ENCODE assay signal across 16 cellular contexts in genomic region chr11:11659567-11660341, GRCh38. TPM values are rescaled to one million over a fixed set of nuclear protein-coding genes. Genes with fewer than 3 reads are reported as not detected.
A peak's percentile ranks its signal among the peaks of the same experiment; 100 is the strongest.
DNase-seq lines count a peak whose midpoint lies in the region; ATAC-seq, FAIRE-seq and TF ChIP-seq lines count a peak whose summit lies in the region.
"Had no signal": no experiment of that assay in that cellular context is flagged by ENCODE, and none has a peak within 500 bp of the region (broad histone marks: within the 10 kb centered on the region; RNA-seq: fewer than 3 reads in every experiment).

No MANE protein-coding gene starts in this region.

- no peak overlapping the region for H3K27ac ChIP-seq in A549
- H3K27ac ChIP-seq in GM23338 (ENCODE audit: low read depth) = no peak overlapping the region
- H3K27ac ChIP-seq in OCI-LY3 (ENCODE audit: low read length) = no peak overlapping the region
- H3K27ac ChIP-seq in endodermal cell (ENCODE audit: low read depth, low read length) = no peak overlapping the region
- H3K27ac ChIP-seq: gastroesophageal sphincter, spleen had no signal

- H3K27me3 ChIP-seq in GM23338 (ENCODE audit: insufficient read depth) (no peaks in the 10 kb centered on the region), OCI-LY3 (ENCODE audit: low read depth, low read length) (peaks cover 34% of the 10 kb centered on the region), endodermal cell (ENCODE audit: control insufficient read depth, insufficient read depth, low read length, poor library complexity, severe bottlenecking) (peaks cover 8% of the 10 kb centered on the region)
- H3K27me3 ChIP-seq: gastroesophageal sphincter had no signal

- FAIRE-seq in A549 (lab: Jason Lieb, UNC) = no peak
- FAIRE-seq: urothelium cell line had no signal

- H3K4me1 ChIP-seq in A549 (no peaks in the 10 kb centered on the region), GM23338 (ENCODE audit: insufficient read depth) (peaks cover 15% of the 10 kb centered on the region; the same call in 1 of the 2 replicates), OCI-LY3 (ENCODE audit: low read length) (peaks cover 13% of the 10 kb centered on the region), endodermal cell (ENCODE audit: control insufficient read depth, insufficient read depth, low read length) (peaks cover 7% of the 10 kb centered on the region)
- H3K4me1 ChIP-seq: spleen had no signal

- H3K79me2 ChIP-seq in GM23338 (replicated peaks; ENCODE audit: insufficient read depth) (no peaks in the 10 kb centered on the region), OCI-LY3 (ENCODE audit: low read length) (no peaks in the 10 kb centered on the region)

- no peak overlapping the region for H3K9ac ChIP-seq in OCI-LY3 (ENCODE audit: low read length)
- H3K9ac ChIP-seq in endodermal cell (ENCODE audit: extremely low read depth, low read length, poor library complexity, severe bottlenecking) = no peak overlapping the region

- H3K36me3 ChIP-seq in GM23338 (ENCODE audit: insufficient read depth) = no peaks in the 10 kb centered on the region
- no peaks in the 10 kb centered on the region for H3K36me3 ChIP-seq in OCI-LY3 (replicated peaks; ENCODE audit: low read depth, low read length)
- H3K36me3 ChIP-seq in endodermal cell (ENCODE audit: control insufficient read depth, insufficient read depth, low read length) = no peaks in the 10 kb centered on the region
- H3K36me3 ChIP-seq: gastroesophageal sphincter, spleen had no signal

- WGBS in A549 (ENCODE audit: missing lambda C conversion rate) = 30% methylated on average over 3 of the region's 3 CpGs
- WGBS in endodermal cell (ENCODE audit: insufficient coverage in 1 of 2, insufficient read length in 1 of 2), 2 experiments = 88 to 93% methylated on average over 2 to 3 of the region's 3 CpGs

- H3K36me3 Mint-ChIP-seq in GM23338 (ENCODE audit: low read depth) (no peaks in the 10 kb centered on the region), endodermal cell (ENCODE audit: low read depth) (no peaks in the 10 kb centered on the region)
- no peaks in the 10 kb centered on the region for H3K36me3 Mint-ChIP-seq in activated CD8-positive, alpha-beta T cell treated with anti-CD3 and anti-CD28 coated beads for 36 hours (ENCODE audit: low read depth)
- H3K36me3 Mint-ChIP-seq: activated CD4-positive, alpha-beta memory T cell treated with anti-CD3 and anti-CD28 coated beads for 36 hours had no signal

- intact Hi-C loops in activated CD8-positive, alpha-beta T cell treated with anti-CD3 and anti-CD28 coated beads for 36 hours (cut with micrococcal nuclease) = no loop called here

- ATAC-seq in A549 (peak in 1 of 2 experiments; percentile 72; a peak in 3 of 6 replicates), GM23338 (peak; percentile 69), GM19455 (IDR thresholded peaks at IDR 0.05; ENCODE audit: unreplicated experiment) (no peak)
- ATAC-seq in activated CD8-positive, alpha-beta T cell treated with anti-CD3 and anti-CD28 coated beads for 36 hours = no peak
- ATAC-seq: gastroesophageal sphincter, left cardiac atrium had no signal

- H3K4me1 Mint-ChIP-seq in GM23338 (peaks cover 20% of the 10 kb centered on the region), endodermal cell (peaks cover 22% of the 10 kb centered on the region)
- H3K4me1 Mint-ChIP-seq in activated CD8-positive, alpha-beta T cell treated with anti-CD3 and anti-CD28 coated beads for 36 hours (ENCODE audit: low read depth) = no peaks in the 10 kb centered on the region

- H3F3A ChIP-seq in GM23338 (replicated peaks; ENCODE audit: low read depth) = no peaks in the 10 kb centered on the region

- 0 out of 3 replicates have a peak, but pooled peaks have one; percentile 18 for TF ChIP-seq CTCF in A549 (IDR thresholded peaks at IDR 0.05)
- peak; percentile 40 to 47; a peak in 3 of 4 replicates for TF ChIP-seq CTCF in GM23338 (conservative IDR thresholded peaks at IDR 0.05; ENCODE audit: low read depth in 2 of 2)
- TF ChIP-seq CTCF in OCI-LY3 (IDR thresholded peaks at IDR 0.05; ENCODE audit: low read depth, low read length) = peak; percentile 18; the same call in 1 of the 2 replicates
- peak; percentile 71 for TF ChIP-seq CTCF in endodermal cell (conservative IDR thresholded peaks at IDR 0.05)
- no peak for TF ChIP-seq CTCF in activated CD8-positive, alpha-beta T cell treated with anti-CD3 and anti-CD28 coated beads for 36 hours (IDR thresholded peaks at IDR 0.05)

- H3K4me3 ChIP-seq in A549 (no peak overlapping the region), GM23338 (no peak overlapping the region), OCI-LY3 (ENCODE audit: low read length) (no peak overlapping the region), endodermal cell (ENCODE audit: low read length) (no peak overlapping the region)
- H3K4me3 ChIP-seq: gastroesophageal sphincter, spleen had no signal

- peaks cover 14% of the 10 kb centered on the region for H3K9me2 ChIP-seq in GM23338 (ENCODE audit: insufficient read depth)

- no peak overlapping the region for H3K4me2 ChIP-seq in A549
- no peak overlapping the region for H3K4me2 ChIP-seq in GM23338
- no peak overlapping the region for H3K4me2 ChIP-seq in OCI-LY3 (ENCODE audit: low read length)

- TF ChIP-seq POLR2A in A549 (IDR thresholded peaks at IDR 0.05; ENCODE audit: low read length) = no peak

- TF ChIP-seq EP300 in A549 (IDR thresholded peaks at IDR 0.05) = no peak

- H3K4me3 Mint-ChIP-seq in GM23338 (no peak overlapping the region), endodermal cell (no peak overlapping the region)
- no peak overlapping the region for H3K4me3 Mint-ChIP-seq in activated CD8-positive, alpha-beta T cell treated with anti-CD3 and anti-CD28 coated beads for 36 hours
- H3K4me3 Mint-ChIP-seq: activated CD4-positive, alpha-beta memory T cell treated with anti-CD3 and anti-CD28 coated beads for 36 hours; T-helper 1 cell treated with Interleukin-12 subunit alpha and Interleukin-12 subunit beta and Interleukin-4 antibody, amounts not matched to agents 30 μg/mL and 1 μg/mL, for 36 hours had no signal

- DNase-seq in A549 (ENCODE audit: low read depth in 1 of 2, low spot score in 1 of 2) = peak; percentile 8 to 14
- peak; percentile 30 for DNase-seq in GM23338 (ENCODE audit: low spot score)
- no peak for DNase-seq in endodermal cell
- no peak for DNase-seq in nucleus accumbens (lab: John Stamatoyannopoulos, UW)
- DNase-seq in activated CD8-positive, alpha-beta T cell treated with anti-CD3 and anti-CD28 coated beads for 36 hours = no peak
- no peak for DNase-seq in AG08396 (ENCODE audit: low spot score)
- DNase-seq: activated CD4-positive, alpha-beta memory T cell treated with anti-CD3 and anti-CD28 coated beads for 36 hours; GF-D8; left cardiac atrium; NCI-H187 treated with DMSO at 0.1 percent for 48 hours; spleen had no signal

- no peak for TF ChIP-seq RAD21 in A549 (conservative IDR thresholded peaks at IDR 0.05 in 1 of 2, IDR thresholded peaks at IDR 0.05 in 1 of 2)

- POLR2A ChIA-PET in A549 (lab: Yijun Ruan, JAX) = no interaction called here
- POLR2A ChIA-PET in activated CD8-positive, alpha-beta T cell treated with anti-CD3 and anti-CD28 coated beads for 36 hours (lab: Charles Lee) = interaction anchor here (1.0 kb wide), 1 partner anchor 14 kb away, joined by 3 read pairs; no protein-coding TSS in a partner anchor

- H2AFZ ChIP-seq in GM23338 (no peak overlapping the region), OCI-LY3 (ENCODE audit: low read depth, low read length) (no peak overlapping the region)

- H3K9me3 ChIP-seq in A549 (no peaks in the 10 kb centered on the region), OCI-LY3 (ENCODE audit: insufficient read depth, low read length) (no peaks in the 10 kb centered on the region), endodermal cell (ENCODE audit: control insufficient read depth, low read length) (no peaks in the 10 kb centered on the region)
- H3K9me3 ChIP-seq: gastroesophageal sphincter, spleen had no signal

- H4K20me1 ChIP-seq in GM23338 (replicated peaks; ENCODE audit: insufficient read depth) = no peaks in the 10 kb centered on the region
- H4K20me1 ChIP-seq in OCI-LY3 (ENCODE audit: insufficient read depth, low read length) = no peaks in the 10 kb centered on the region

- CTCF ChIA-PET in A549 (lab: Yijun Ruan, JAX) = interaction anchor here (1.5 to 2.1 kb wide), 2 partner anchors 12 to 623 kb away, joined by 3 to 4 read pairs; no protein-coding TSS in a partner anchor
- CTCF ChIA-PET in activated CD8-positive, alpha-beta T cell treated with anti-CD3 and anti-CD28 coated beads for 36 hours (lab: Charles Lee) = interaction anchor here (1.1 kb wide), 1 partner anchor 128 kb away, joined by 5 read pairs; no protein-coding TSS in a partner anchor

- H3K27me3 Mint-ChIP-seq in GM23338 (ENCODE audit: insufficient read depth, low read depth, poor library complexity) (peaks cover 10% of the 10 kb centered on the region), endodermal cell (ENCODE audit: insufficient read depth) (peaks cover 16% of the 10 kb centered on the region)
- peaks cover 17% of the 10 kb centered on the region for H3K27me3 Mint-ChIP-seq in activated CD8-positive, alpha-beta T cell treated with anti-CD3 and anti-CD28 coated beads for 36 hours

- H3K9me3 Mint-ChIP-seq in GM23338 (no peaks in the 10 kb centered on the region), endodermal cell (no peaks in the 10 kb centered on the region)
- H3K9me3 Mint-ChIP-seq in activated CD8-positive, alpha-beta T cell treated with anti-CD3 and anti-CD28 coated beads for 36 hours = no peaks in the 10 kb centered on the region
- H3K9me3 Mint-ChIP-seq: activated CD4-positive, alpha-beta memory T cell treated with anti-CD3 and anti-CD28 coated beads for 36 hours; T-helper 1 cell treated with Interleukin-12 subunit alpha and Interleukin-12 subunit beta and Interleukin-4 antibody, amounts not matched to agents 30 μg/mL and 1 μg/mL, for 36 hours had no signal

- H3K27ac Mint-ChIP-seq in GM23338 (no peak overlapping the region), endodermal cell (no peak overlapping the region)
- H3K27ac Mint-ChIP-seq in activated CD8-positive, alpha-beta T cell treated with anti-CD3 and anti-CD28 coated beads for 36 hours = no peak overlapping the region
- H3K27ac Mint-ChIP-seq: activated CD4-positive, alpha-beta memory T cell treated with anti-CD3 and anti-CD28 coated beads for 36 hours; T-helper 1 cell treated with Interleukin-12 subunit alpha and Interleukin-12 subunit beta and Interleukin-4 antibody, amounts not matched to agents 30 μg/mL and 1 μg/mL, for 36 hours had no signal

TF ChIP-seq in GM23338, 12 proteins besides CTCF, POLR2A, EP300 and RAD21 (continues in another document):
- no peak for TF ChIP-seq JUNB (IDR thresholded peaks at IDR 0.05; ENCODE audit: unreplicated experiment)

RNA-seq across cellular contexts. Expression of gene GALNT18, which starts 37.9 kb away (rescaled TPM):
- 6.7 TPM in 2 replicates for polyA plus RNA-seq in A549 (2011; rRNA removed)
- polyA plus RNA-seq in A549 (2012; cell fraction: cytosol; rRNA removed) = 19.0 and 21.8 TPM in 2 replicates
- 25.0 and 26.9 TPM in 2 replicates for polyA plus RNA-seq in A549 (2012; cell fraction: nucleus; rRNA removed)
- polyA plus RNA-seq in A549 (2017; fragmentation: RNase III; extraction: RNeasy Plus Mini Kit Qiagen cat#74134 plus additional on column Dnase treatment) = 15.9 to 20.8 TPM (median 16.1 TPM) in 3 replicates
- polyA minus RNA-seq in A549 (2011; rRNA and poly(A)+ RNA removed) = 7.8 and 10.3 TPM in 2 replicates
- total RNA-seq in GM23338 (2014; rRNA removed; shearing (Covaris generic)) = 10.8 and 12.2 TPM in 2 replicates
- 3.2 and 4.3 TPM in 2 replicates for polyA plus RNA-seq in GM23338 (2016; fragmentation: Nextera tagmentation; extraction: Ambion mirVana)
- total RNA-seq in endodermal cell = 1 to 10 TPM; 5.1 to 9.9 TPM
- 5.9 TPM for polyA plus RNA-seq in endodermal cell (2013, experiment 1 of 2)
- polyA plus RNA-seq in endodermal cell (2013, experiment 2 of 2) = 6.6 TPM
- 1 to 10 TPM; 6.8 to 7.4 TPM for total RNA-seq in activated CD8-positive, alpha-beta T cell treated with anti-CD3 and anti-CD28 coated beads for 36 hours

Comparison
In these comparisons a context has a peak if more than half of its experiments do, and no peak if none do; other contexts are left out.
1. DNase-seq: peak in A549 (2 of 2) and GM23338 (single experiment); none in endodermal cell (single experiment), nucleus accumbens (0 of 56), activated CD8-positive, alpha-beta T cell treated with anti-CD3 and anti-CD28 coated beads for 36 hours (single experiment) and AG08396 (single experiment).